ENCODE assay signal across 1 cellular context in genomic region chr22:46652930-46653331, GRCh38.
A peak's percentile ranks its signal among the peaks of the same experiment; 100 is the strongest.
TF ChIP-seq lines count a peak whose summit lies in the region.

No MANE protein-coding gene starts in this region.

TF ChIP-seq in HepG2, 621 proteins besides CTCF, POLR2A, EP300 and RAD21 (continued from another document and continues in another):
- TF ChIP-seq HDAC6 (IDR thresholded peaks at IDR 0.05; ENCODE audit: low read depth, low read length) (no peak), ZNF18 (CRISPR knock-in tag; IDR thresholded peaks at IDR 0.05; ENCODE audit: insufficient replicate concordance) (peak; percentile 38), ZNF83 (CRISPR knock-in tag; IDR thresholded peaks at IDR 0.05; ENCODE audit: borderline replicate concordance) (no peak), ZNF232 (CRISPR knock-in tag; IDR thresholded peaks at IDR 0.05; ENCODE audit: borderline replicate concordance) (no peak), ARNT2 (CRISPR knock-in tag; IDR thresholded peaks at IDR 0.05; ENCODE audit: low read depth) (no peak), HMG20B (CRISPR knock-in tag; conservative IDR thresholded peaks at IDR 0.05) (no peak), SIX1 (CRISPR knock-in tag; IDR thresholded peaks at IDR 0.05; ENCODE audit: borderline replicate concordance) (no peak), ZNF121 (CRISPR knock-in tag; IDR thresholded peaks at IDR 0.05) (no peak), SP4 (CRISPR knock-in tag; IDR thresholded peaks at IDR 0.05) (no peak), ZSCAN12 (CRISPR knock-in tag; IDR thresholded peaks at IDR 0.05) (no peak), BORCS8-MEF2B (CRISPR knock-in tag; IDR thresholded peaks at IDR 0.05) (0 out of 2 replicates have a peak, but pooled peaks have one; percentile 25), PCBP1 (IDR thresholded peaks at IDR 0.05; ENCODE audit: borderline replicate concordance, low read depth, low read length) (no peak), ZBTB39 (CRISPR knock-in tag; IDR thresholded peaks at IDR 0.05) (no peak), ZNF331 (CRISPR knock-in tag; IDR thresholded peaks at IDR 0.05) (no peak), KLF12 (CRISPR knock-in tag; IDR thresholded peaks at IDR 0.05; ENCODE audit: borderline replicate concordance) (no peak), ZNF629 (CRISPR knock-in tag; conservative IDR thresholded peaks at IDR 0.05) (0 out of 2 replicates have a peak, but pooled peaks have one; percentile 1), ZMYM4 (CRISPR knock-in tag; IDR thresholded peaks at IDR 0.05) (no peak), ARNT (IDR thresholded peaks at IDR 0.05) (no peak), ZNF343 (CRISPR knock-in tag; IDR thresholded peaks at IDR 0.05) (no peak), ARNTL (CRISPR knock-in tag; IDR thresholded peaks at IDR 0.05) (0 out of 2 replicates have a peak, but pooled peaks have one; percentile 9), ATF7 (IDR thresholded peaks at IDR 0.05) (no peak), ATF7 (CRISPR knock-in tag; IDR thresholded peaks at IDR 0.05) (no peak), ZNF256 (CRISPR knock-in tag; conservative IDR thresholded peaks at IDR 0.05) (no peak), YEATS2 (CRISPR knock-in tag; IDR thresholded peaks at IDR 0.05; ENCODE audit: borderline replicate concordance) (no peak), BRF2 (CRISPR knock-in tag; IDR thresholded peaks at IDR 0.05) (no peak), SNAI1 (CRISPR knock-in tag; IDR thresholded peaks at IDR 0.05; ENCODE audit: borderline replicate concordance) (no peak), ZBTB42 (CRISPR knock-in tag; IDR thresholded peaks at IDR 0.05) (no peak), MYPOP (CRISPR knock-in tag; IDR thresholded peaks at IDR 0.05) (no peak), GABPB1 (CRISPR knock-in tag; IDR thresholded peaks at IDR 0.05) (peak; percentile 46; the same call in 1 of the 2 replicates), HNRNPL (IDR thresholded peaks at IDR 0.05; ENCODE audit: low read depth, low read length) (peak; percentile 53; the same call in 1 of the 2 replicates), RBAK (CRISPR knock-in tag; IDR thresholded peaks at IDR 0.05) (no peak), NFE2L2 (IDR thresholded peaks at IDR 0.05; ENCODE audit: low read length) (no peak), TRIM24 (CRISPR knock-in tag; IDR thresholded peaks at IDR 0.05) (no peak), MTF2 (CRISPR knock-in tag; IDR thresholded peaks at IDR 0.05; ENCODE audit: borderline replicate concordance) (no peak), HMGA1 (CRISPR knock-in tag; conservative IDR thresholded peaks at IDR 0.05) (no peak), ZNF660 (CRISPR knock-in tag; IDR thresholded peaks at IDR 0.05; ENCODE audit: borderline replicate concordance, low read depth) (no peak), ZNF879 (CRISPR knock-in tag; IDR thresholded peaks at IDR 0.05) (no peak)
- TF ChIP-seq, protein P1, sequence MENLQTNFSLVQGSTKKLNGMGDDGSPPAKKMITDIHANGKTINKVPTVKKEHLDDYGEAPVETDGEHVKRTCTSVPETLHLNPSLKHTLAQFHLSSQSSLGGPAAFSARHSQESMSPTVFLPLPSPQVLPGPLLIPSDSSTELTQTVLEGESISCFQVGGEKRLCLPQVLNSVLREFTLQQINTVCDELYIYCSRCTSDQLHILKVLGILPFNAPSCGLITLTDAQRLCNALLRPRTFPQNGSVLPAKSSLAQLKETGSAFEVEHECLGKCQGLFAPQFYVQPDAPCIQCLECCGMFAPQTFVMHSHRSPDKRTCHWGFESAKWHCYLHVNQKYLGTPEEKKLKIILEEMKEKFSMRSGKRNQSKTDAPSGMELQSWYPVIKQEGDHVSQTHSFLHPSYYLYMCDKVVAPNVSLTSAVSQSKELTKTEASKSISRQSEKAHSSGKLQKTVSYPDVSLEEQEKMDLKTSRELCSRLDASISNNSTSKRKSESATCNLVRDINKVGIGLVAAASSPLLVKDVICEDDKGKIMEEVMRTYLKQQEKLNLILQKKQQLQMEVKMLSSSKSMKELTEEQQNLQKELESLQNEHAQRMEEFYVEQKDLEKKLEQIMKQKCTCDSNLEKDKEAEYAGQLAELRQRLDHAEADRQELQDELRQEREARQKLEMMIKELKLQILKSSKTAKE (CRISPR knock-in tag; IDR thresholded peaks at IDR 0.05; ENCODE audit: borderline replicate concordance), result peak; percentile 27; the same call in 1 of the 2 replicates
- TF ChIP-seq, protein P2, sequence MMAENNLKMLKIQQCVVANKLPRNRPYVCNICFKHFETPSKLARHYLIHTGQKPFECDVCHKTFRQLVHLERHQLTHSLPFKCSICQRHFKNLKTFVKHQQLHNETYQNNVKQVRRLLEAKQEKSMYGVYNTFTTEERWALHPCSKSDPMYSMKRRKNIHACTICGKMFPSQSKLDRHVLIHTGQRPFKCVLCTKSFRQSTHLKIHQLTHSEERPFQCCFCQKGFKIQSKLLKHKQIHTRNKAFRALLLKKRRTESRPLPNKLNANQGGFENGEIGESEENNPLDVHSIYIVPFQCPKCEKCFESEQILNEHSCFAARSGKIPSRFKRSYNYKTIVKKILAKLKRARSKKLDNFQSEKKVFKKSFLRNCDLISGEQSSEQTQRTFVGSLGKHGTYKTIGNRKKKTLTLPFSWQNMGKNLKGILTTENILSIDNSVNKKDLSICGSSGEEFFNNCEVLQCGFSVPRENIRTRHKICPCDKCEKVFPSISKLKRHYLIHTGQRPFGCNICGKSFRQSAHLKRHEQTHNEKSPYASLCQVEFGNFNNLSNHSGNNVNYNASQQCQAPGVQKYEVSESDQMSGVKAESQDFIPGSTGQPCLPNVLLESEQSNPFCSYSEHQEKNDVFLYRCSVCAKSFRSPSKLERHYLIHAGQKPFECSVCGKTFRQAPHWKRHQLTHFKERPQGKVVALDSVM (CRISPR knock-in tag; IDR thresholded peaks at IDR 0.05), result no peak
- TF ChIP-seq, protein P3, sequence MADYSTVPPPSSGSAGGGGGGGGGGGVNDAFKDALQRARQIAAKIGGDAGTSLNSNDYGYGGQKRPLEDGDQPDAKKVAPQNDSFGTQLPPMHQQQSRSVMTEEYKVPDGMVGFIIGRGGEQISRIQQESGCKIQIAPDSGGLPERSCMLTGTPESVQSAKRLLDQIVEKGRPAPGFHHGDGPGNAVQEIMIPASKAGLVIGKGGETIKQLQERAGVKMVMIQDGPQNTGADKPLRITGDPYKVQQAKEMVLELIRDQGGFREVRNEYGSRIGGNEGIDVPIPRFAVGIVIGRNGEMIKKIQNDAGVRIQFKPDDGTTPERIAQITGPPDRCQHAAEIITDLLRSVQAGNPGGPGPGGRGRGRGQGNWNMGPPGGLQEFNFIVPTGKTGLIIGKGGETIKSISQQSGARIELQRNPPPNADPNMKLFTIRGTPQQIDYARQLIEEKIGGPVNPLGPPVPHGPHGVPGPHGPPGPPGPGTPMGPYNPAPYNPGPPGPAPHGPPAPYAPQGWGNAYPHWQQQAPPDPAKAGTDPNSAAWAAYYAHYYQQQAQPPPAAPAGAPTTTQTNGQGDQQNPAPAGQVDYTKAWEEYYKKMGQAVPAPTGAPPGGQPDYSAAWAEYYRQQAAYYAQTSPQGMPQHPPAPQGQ (CRISPR knock-in tag; IDR thresholded peaks at IDR 0.05; ENCODE audit: borderline replicate concordance), result no peak
- TF ChIP-seq, protein P4, sequence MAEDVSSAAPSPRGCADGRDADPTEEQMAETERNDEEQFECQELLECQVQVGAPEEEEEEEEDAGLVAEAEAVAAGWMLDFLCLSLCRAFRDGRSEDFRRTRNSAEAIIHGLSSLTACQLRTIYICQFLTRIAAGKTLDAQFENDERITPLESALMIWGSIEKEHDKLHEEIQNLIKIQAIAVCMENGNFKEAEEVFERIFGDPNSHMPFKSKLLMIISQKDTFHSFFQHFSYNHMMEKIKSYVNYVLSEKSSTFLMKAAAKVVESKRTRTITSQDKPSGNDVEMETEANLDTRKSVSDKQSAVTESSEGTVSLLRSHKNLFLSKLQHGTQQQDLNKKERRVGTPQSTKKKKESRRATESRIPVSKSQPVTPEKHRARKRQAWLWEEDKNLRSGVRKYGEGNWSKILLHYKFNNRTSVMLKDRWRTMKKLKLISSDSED (CRISPR knock-in tag; IDR thresholded peaks at IDR 0.05), result no peak
- TF ChIP-seq, protein P5, sequence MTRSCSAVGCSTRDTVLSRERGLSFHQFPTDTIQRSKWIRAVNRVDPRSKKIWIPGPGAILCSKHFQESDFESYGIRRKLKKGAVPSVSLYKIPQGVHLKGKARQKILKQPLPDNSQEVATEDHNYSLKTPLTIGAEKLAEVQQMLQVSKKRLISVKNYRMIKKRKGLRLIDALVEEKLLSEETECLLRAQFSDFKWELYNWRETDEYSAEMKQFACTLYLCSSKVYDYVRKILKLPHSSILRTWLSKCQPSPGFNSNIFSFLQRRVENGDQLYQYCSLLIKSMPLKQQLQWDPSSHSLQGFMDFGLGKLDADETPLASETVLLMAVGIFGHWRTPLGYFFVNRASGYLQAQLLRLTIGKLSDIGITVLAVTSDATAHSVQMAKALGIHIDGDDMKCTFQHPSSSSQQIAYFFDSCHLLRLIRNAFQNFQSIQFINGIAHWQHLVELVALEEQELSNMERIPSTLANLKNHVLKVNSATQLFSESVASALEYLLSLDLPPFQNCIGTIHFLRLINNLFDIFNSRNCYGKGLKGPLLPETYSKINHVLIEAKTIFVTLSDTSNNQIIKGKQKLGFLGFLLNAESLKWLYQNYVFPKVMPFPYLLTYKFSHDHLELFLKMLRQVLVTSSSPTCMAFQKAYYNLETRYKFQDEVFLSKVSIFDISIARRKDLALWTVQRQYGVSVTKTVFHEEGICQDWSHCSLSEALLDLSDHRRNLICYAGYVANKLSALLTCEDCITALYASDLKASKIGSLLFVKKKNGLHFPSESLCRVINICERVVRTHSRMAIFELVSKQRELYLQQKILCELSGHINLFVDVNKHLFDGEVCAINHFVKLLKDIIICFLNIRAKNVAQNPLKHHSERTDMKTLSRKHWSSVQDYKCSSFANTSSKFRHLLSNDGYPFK (CRISPR knock-in tag; IDR thresholded peaks at IDR 0.05; ENCODE audit: borderline replicate concordance), result no peak
- TF ChIP-seq, protein P6, sequence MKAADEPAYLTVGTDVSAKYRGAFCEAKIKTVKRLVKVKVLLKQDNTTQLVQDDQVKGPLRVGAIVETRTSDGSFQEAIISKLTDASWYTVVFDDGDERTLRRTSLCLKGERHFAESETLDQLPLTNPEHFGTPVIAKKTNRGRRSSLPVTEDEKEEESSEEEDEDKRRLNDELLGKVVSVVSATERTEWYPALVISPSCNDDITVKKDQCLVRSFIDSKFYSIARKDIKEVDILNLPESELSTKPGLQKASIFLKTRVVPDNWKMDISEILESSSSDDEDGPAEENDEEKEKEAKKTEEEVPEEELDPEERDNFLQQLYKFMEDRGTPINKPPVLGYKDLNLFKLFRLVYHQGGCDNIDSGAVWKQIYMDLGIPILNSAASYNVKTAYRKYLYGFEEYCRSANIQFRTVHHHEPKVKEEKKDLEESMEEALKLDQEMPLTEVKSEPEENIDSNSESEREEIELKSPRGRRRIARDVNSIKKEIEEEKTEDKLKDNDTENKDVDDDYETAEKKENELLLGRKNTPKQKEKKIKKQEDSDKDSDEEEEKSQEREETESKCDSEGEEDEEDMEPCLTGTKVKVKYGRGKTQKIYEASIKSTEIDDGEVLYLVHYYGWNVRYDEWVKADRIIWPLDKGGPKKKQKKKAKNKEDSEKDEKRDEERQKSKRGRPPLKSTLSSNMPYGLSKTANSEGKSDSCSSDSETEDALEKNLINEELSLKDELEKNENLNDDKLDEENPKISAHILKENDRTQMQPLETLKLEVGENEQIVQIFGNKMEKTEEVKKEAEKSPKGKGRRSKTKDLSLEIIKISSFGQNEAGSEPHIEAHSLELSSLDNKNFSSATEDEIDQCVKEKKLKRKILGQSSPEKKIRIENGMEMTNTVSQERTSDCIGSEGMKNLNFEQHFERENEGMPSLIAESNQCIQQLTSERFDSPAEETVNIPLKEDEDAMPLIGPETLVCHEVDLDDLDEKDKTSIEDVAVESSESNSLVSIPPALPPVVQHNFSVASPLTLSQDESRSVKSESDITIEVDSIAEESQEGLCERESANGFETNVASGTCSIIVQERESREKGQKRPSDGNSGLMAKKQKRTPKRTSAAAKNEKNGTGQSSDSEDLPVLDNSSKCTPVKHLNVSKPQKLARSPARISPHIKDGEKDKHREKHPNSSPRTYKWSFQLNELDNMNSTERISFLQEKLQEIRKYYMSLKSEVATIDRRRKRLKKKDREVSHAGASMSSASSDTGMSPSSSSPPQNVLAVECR (CRISPR knock-in tag; IDR thresholded peaks at IDR 0.05; ENCODE audit: borderline replicate concordance), result peak; percentile 13; the same call in 1 of the 2 replicates
